20 cellular contexts compared by ENCODE assay signal in genomic region chr1:24052119-24052695, GRCh38. TPM values are rescaled to one million over a fixed set of nuclear protein-coding genes. Genes with fewer than 3 reads are reported as not detected.
"Had no signal": no experiment of that assay in that cellular context is flagged by ENCODE, and none has a peak within 500 bp of the region (broad histone marks: within the 10 kb centered on the region; RNA-seq: fewer than 3 reads in every experiment).

No MANE protein-coding gene starts in this region.

- DNase-seq: activated B cell treated with CpG ODN at 0.5 μM for 24 hours; activated CD4-positive, alpha-beta T cell treated with anti-CD3 and anti-CD28 coated beads, Interleukin-2, amount 10 ng/mL, durations not matched to agents 7 days and 5 days; activated T-cell treated with anti-CD3 and anti-CD28 coated beads for 4 hours; amniotic stem cell; brain microvascular endothelial cell; endodermal cell; erythroblast; foreskin keratinocyte; islet precursor cell; midbrain; naive thymus-derived CD4-positive, alpha-beta T cell; posterior cingulate gyrus; right lobe of liver; stimulated activated CD4-positive, alpha-beta T cell treated with anti-CD3 and anti-CD28 coated beads, Interleukin-2, amount 100 ng/mL, for 24 hours; stimulated activated naive B cell treated with anti-CD40 and anti-IgM and Interleukin-4, amounts not matched to agents 10 μg/mL and 1 μg/mL and 100 μg/mL, for 72 hours; substantia nigra had no signal

- H3K27ac ChIP-seq: brain microvascular endothelial cell, foreskin keratinocyte, right lobe of liver had no signal

- H3K4me3 Mint-ChIP-seq: activated B cell treated with CpG ODN at 0.5 μM for 24 hours; activated CD4-positive, alpha-beta T cell treated with anti-CD3 and anti-CD28 coated beads, Interleukin-2, amount 10 ng/mL, durations not matched to agents 7 days and 5 days; activated naive CD4-positive, alpha-beta T cell treated with anti-CD3 and anti-CD28 coated beads, Interleukin-2, amount 50 U/mL, for 24 hours; endodermal cell; naive thymus-derived CD4-positive, alpha-beta T cell; stimulated activated naive B cell treated with anti-CD40 and anti-IgM and Interleukin-4, amounts not matched to agents 10 μg/mL and 1 μg/mL and 100 μg/mL, for 72 hours; T-helper 1 cell treated with Interleukin-12 subunit alpha and Interleukin-12 subunit beta and Interleukin-4 antibody, amounts not matched to agents 30 μg/mL and 1 μg/mL, for 36 hours had no signal

- H3K4me1 Mint-ChIP-seq: activated B cell treated with CpG ODN at 0.5 μM for 24 hours; activated CD4-positive, alpha-beta T cell treated with anti-CD3 and anti-CD28 coated beads, Interleukin-2, amount 10 ng/mL, durations not matched to agents 7 days and 5 days; activated naive CD4-positive, alpha-beta T cell treated with anti-CD3 and anti-CD28 coated beads, Interleukin-2, amount 50 U/mL, for 24 hours; naive thymus-derived CD4-positive, alpha-beta T cell; stimulated activated naive B cell treated with anti-CD40 and anti-IgM and Interleukin-4, amounts not matched to agents 10 μg/mL and 1 μg/mL and 100 μg/mL, for 72 hours had no signal

- H3K4me1 ChIP-seq: foreskin keratinocyte, right lobe of liver had no signal

- ATAC-seq: foreskin keratinocyte; naive thymus-derived CD4-positive, alpha-beta T cell; right lobe of liver; stimulated activated naive B cell treated with anti-CD40 and anti-IgM and Interleukin-4, amounts not matched to agents 10 μg/mL and 1 μg/mL and 100 μg/mL, for 72 hours had no signal

- H3K4me3 ChIP-seq: right lobe of liver had no signal

- H3K36me3 Mint-ChIP-seq: activated naive CD4-positive, alpha-beta T cell treated with anti-CD3 and anti-CD28 coated beads, Interleukin-2, amount 50 U/mL, for 24 hours; naive thymus-derived CD4-positive, alpha-beta T cell; stimulated activated naive B cell treated with anti-CD40 and anti-IgM and Interleukin-4, amounts not matched to agents 10 μg/mL and 1 μg/mL and 100 μg/mL, for 72 hours had no signal

- H3K36me3 ChIP-seq: brain microvascular endothelial cell, right lobe of liver had no signal

- H3K9me3 Mint-ChIP-seq: activated B cell treated with CpG ODN at 0.5 μM for 24 hours; activated CD4-positive, alpha-beta T cell treated with anti-CD3 and anti-CD28 coated beads, Interleukin-2, amount 10 ng/mL, durations not matched to agents 7 days and 5 days; activated naive CD4-positive, alpha-beta T cell treated with anti-CD3 and anti-CD28 coated beads, Interleukin-2, amount 50 U/mL, for 24 hours; activated T-helper 2 cell treated with anti-CD3 and anti-CD28 coated beads, Interferon-gamma antibody, Interleukin-2, Interleukin-4, amounts not matched to agents 10 μg/mL and 5 μg/mL and 100 μg/mL, durations not matched to agents 14 hours and 24 hours and 36 hours; endodermal cell; naive thymus-derived CD4-positive, alpha-beta T cell; stimulated activated naive B cell treated with anti-CD40 and anti-IgM and Interleukin-4, amounts not matched to agents 10 μg/mL and 1 μg/mL and 100 μg/mL, for 72 hours; T-helper 1 cell treated with Interleukin-12 subunit alpha and Interleukin-12 subunit beta and Interleukin-4 antibody, amounts not matched to agents 30 μg/mL and 1 μg/mL, for 36 hours had no signal

- H3K27ac Mint-ChIP-seq: activated B cell treated with CpG ODN at 0.5 μM for 24 hours; activated CD4-positive, alpha-beta T cell treated with anti-CD3 and anti-CD28 coated beads, Interleukin-2, amount 10 ng/mL, durations not matched to agents 7 days and 5 days; activated naive CD4-positive, alpha-beta T cell treated with anti-CD3 and anti-CD28 coated beads, Interleukin-2, amount 50 U/mL, for 24 hours; activated T-helper 2 cell treated with anti-CD3 and anti-CD28 coated beads, Interferon-gamma antibody, Interleukin-2, Interleukin-4, amounts not matched to agents 10 μg/mL and 5 μg/mL and 100 μg/mL, durations not matched to agents 14 hours and 24 hours and 36 hours; endodermal cell; naive thymus-derived CD4-positive, alpha-beta T cell; stimulated activated naive B cell treated with anti-CD40 and anti-IgM and Interleukin-4, amounts not matched to agents 10 μg/mL and 1 μg/mL and 100 μg/mL, for 72 hours; T-helper 1 cell treated with Interleukin-12 subunit alpha and Interleukin-12 subunit beta and Interleukin-4 antibody, amounts not matched to agents 30 μg/mL and 1 μg/mL, for 36 hours had no signal

- H3K27me3 Mint-ChIP-seq: activated CD4-positive, alpha-beta T cell treated with anti-CD3 and anti-CD28 coated beads, Interleukin-2, amount 10 ng/mL, durations not matched to agents 7 days and 5 days; activated naive CD4-positive, alpha-beta T cell treated with anti-CD3 and anti-CD28 coated beads, Interleukin-2, amount 50 U/mL, for 24 hours; stimulated activated naive B cell treated with anti-CD40 and anti-IgM and Interleukin-4, amounts not matched to agents 10 μg/mL and 1 μg/mL and 100 μg/mL, for 72 hours had no signal

- H3K9me3 ChIP-seq: right lobe of liver had no signal

RNA-seq across cellular contexts. Expression of gene MYOM3, which starts 59.7 kb away (rescaled TPM):
- total RNA-seq: activated B cell treated with CpG ODN at 0.5 μM for 24 hours; activated CD4-positive, alpha-beta T cell treated with anti-CD3 and anti-CD28 coated beads, Interleukin-2, amount 10 ng/mL, durations not matched to agents 7 days and 5 days; activated CD8-positive, alpha-beta memory T cell treated with anti-CD3 and anti-CD28 coated beads for 36 hours; activated T-helper 2 cell treated with anti-CD3 and anti-CD28 coated beads, Interferon-gamma antibody, Interleukin-2, Interleukin-4, amounts not matched to agents 10 μg/mL and 5 μg/mL and 100 μg/mL, durations not matched to agents 14 hours and 24 hours and 36 hours; naive thymus-derived CD4-positive, alpha-beta T cell had no signal
